ENCODE assay signal across 19 cellular contexts in genomic region chr15:65072617-65073016, GRCh38. TPM values are rescaled to one million over a fixed set of nuclear protein-coding genes. Genes with fewer than 3 reads are reported as not detected.
DNase-seq lines count a peak whose midpoint lies in the region; ATAC-seq and TF ChIP-seq lines count a peak whose summit lies in the region.
"Had no signal": no experiment of that assay in that cellular context is flagged by ENCODE, and none has a peak within 500 bp of the region (broad histone marks: within the 10 kb centered on the region; RNA-seq: fewer than 3 reads in every experiment).

No MANE protein-coding gene starts in this region.

- no peaks in the 10 kb centered on the region for H3K36me3 ChIP-seq in right atrium auricular region
- H3K36me3 ChIP-seq in esophagus muscularis mucosa = no peaks in the 10 kb centered on the region
- H3K36me3 ChIP-seq in sigmoid colon = no peaks in the 10 kb centered on the region

- 100% methylated on average over 3 of the region's 3 CpGs for WGBS in esophagus muscularis mucosa
- 91 to 92% methylated on average over 3 of the region's 3 CpGs for whole genome bisulfite sequencing in sigmoid colon, 2 donors

- peaks cover 0 to 61% of the 10 kb centered on the region in 2 donors for H3K4me1 ChIP-seq in right atrium auricular region
- peaks cover 62 to 73% (median 63%) of the 10 kb centered on the region in 4 donors for H3K4me1 ChIP-seq in esophagus muscularis mucosa
- peaks cover 0 to 64% (median 61%) of the 10 kb centered on the region in 4 donors for H3K4me1 ChIP-seq in sigmoid colon

- no peaks in the 10 kb centered on the region for H3K9me3 ChIP-seq in right atrium auricular region
- no peaks in the 10 kb centered on the region for H3K9me3 ChIP-seq in esophagus muscularis mucosa
- no peaks in the 10 kb centered on the region for H3K9me3 ChIP-seq in sigmoid colon

- H3K4me3 ChIP-seq in right atrium auricular region = no peak overlapping the region
- no peak overlapping the region for H3K4me3 ChIP-seq in esophagus muscularis mucosa
- H3K4me3 ChIP-seq in sigmoid colon = no peak overlapping the region
- H3K4me3 ChIP-seq: GM23338, K562, PC-9 had no signal

- intact Hi-C loops in left ventricle myocardium superior (cut with micrococcal nuclease) (no loop called here), esophagus muscularis mucosa (cut with DNase I) (no loop called here), sigmoid colon (cut with DNase I) (no loop called here)

- DNase-seq in right atrium auricular region (ENCODE audit: low spot score) (no peak), left ventricle myocardium superior (no peak), esophagus muscularis mucosa (ENCODE audit: extremely low spot score) (no peak), sigmoid colon (no peak), NCI-H2171 (lab: John Stamatoyannopoulos, UW) (no peak), Kasumi-1 (lab: John Stamatoyannopoulos, UW) (no peak)
- DNase-seq: C1 segment of cervical spinal cord, GF-D8, MV-4-11, NCI-H1417, NCI-H187 treated with DMSO at 0.1 percent for 48 hours, NCI-H446, NCI-H748 treated with DMSO at 0.1 percent for 48 hours, PC-9 had no signal

- H3K27ac ChIP-seq in right atrium auricular region (peak overlapping the region; percentile 91 to 98), esophagus muscularis mucosa (replicated peaks in 1 of 4) (peak overlapping the region; percentile 95 to 98 (median 96)), sigmoid colon (peak overlapping the region; percentile 83 to 96 (median 94))
- H3K27ac ChIP-seq: PC-9 had no signal

- ATAC-seq in left ventricle myocardium superior (no peak), HG03025 (IDR thresholded peaks at IDR 0.05; ENCODE audit: low FRiP score, unreplicated experiment) (no peak)
- ATAC-seq: GM23338, HCT116, K562 had no signal

- no peaks in the 10 kb centered on the region for H3K27me3 ChIP-seq in right atrium auricular region
- peaks cover 0 to 13% (median 0%) of the 10 kb centered on the region in 4 donors for H3K27me3 ChIP-seq in esophagus muscularis mucosa
- H3K27me3 ChIP-seq in sigmoid colon = peaks cover 0 to 7% (median 0%) of the 10 kb centered on the region in 3 donors

- TF ChIP-seq CTCF in right atrium auricular region (IDR thresholded peaks at IDR 0.05) (no peak), esophagus muscularis mucosa (IDR thresholded peaks at IDR 0.05) (no peak), sigmoid colon (IDR thresholded peaks at IDR 0.05) (no peak)

- TF ChIP-seq POLR2A in esophagus muscularis mucosa (IDR thresholded peaks at IDR 0.05; ENCODE audit: low read depth) = no peak
- no peak for TF ChIP-seq POLR2A in sigmoid colon (IDR thresholded peaks at IDR 0.05)

- TF ChIP-seq EP300 in esophagus muscularis mucosa (IDR thresholded peaks at IDR 0.05) = no peak
- no peak for TF ChIP-seq EP300 in sigmoid colon (IDR thresholded peaks at IDR 0.05)

RNA-seq across cellular contexts. Expression of gene KBTBD13, which starts 3.9 kb away (rescaled TPM):
- total RNA-seq in right atrium auricular region = 1 to 10 TPM; 2.6 to 4.4 TPM
- 10.6 TPM for total RNA-seq in left ventricle myocardium superior
- under 1 TPM in 1 of 4 donors, not detected in 3; 0.17 TPM for total RNA-seq in esophagus muscularis mucosa
- not detected for total RNA-seq in sigmoid colon
- under 1 TPM in 1 of 3 donors, not detected in 2; 0.03 TPM for polyA plus RNA-seq in sigmoid colon
- total RNA-seq: Daoy, GM23338, PC-9 had no signal
- polyA plus RNA-seq: GM23338 had no signal

RNA-seq across cellular contexts. Expression of gene RASL12, which starts 4.8 kb away (rescaled TPM):
- 100 to 1,000 TPM in 1 of 2 donors, 10 to 100 TPM in 1; 83.3 to 183 TPM for total RNA-seq in right atrium auricular region
- 18.9 TPM for total RNA-seq in left ventricle myocardium superior
- 100 to 1,000 TPM; 123 to 216 (median 198) TPM for total RNA-seq in esophagus muscularis mucosa
- total RNA-seq in sigmoid colon = 100 to 1,000 TPM in 1 of 4 donors, 10 to 100 TPM in 3; 29.1 to 102 (median 67.1) TPM
- 10 to 100 TPM in 1 of 3 donors, 1 to 10 TPM in 2; 1.8 to 10.2 (median 9.3) TPM for polyA plus RNA-seq in sigmoid colon
- total RNA-seq: K562, PC-9 had no signal
- polyA plus RNA-seq: K562 had no signal

RNA-seq across cellular contexts. Expression of gene SLC51B, which starts 27.4 kb away (rescaled TPM):
- total RNA-seq in right atrium auricular region (not detected), left ventricle myocardium superior (not detected), esophagus muscularis mucosa (not detected), sigmoid colon (not detected)
- 10 to 100 TPM; 76.3 to 92.5 (median 77.0) TPM for polyA plus RNA-seq in sigmoid colon
- total RNA-seq: Daoy, GM23338, K562, PC-9 had no signal
- polyA plus RNA-seq: GM23338, K562 had no signal

RNA-seq across cellular contexts. Expression of gene UBAP1L, which starts 42.4 kb away (rescaled TPM):
- total RNA-seq in right atrium auricular region = 1 to 10 TPM in 1 of 2 donors, under 1 TPM in 1; 0.48 to 1.1 TPM
- 1.3 TPM for total RNA-seq in left ventricle myocardium superior
- 1 to 10 TPM; 1.2 to 7.5 (median 2.2) TPM for total RNA-seq in esophagus muscularis mucosa
- total RNA-seq in sigmoid colon = 1 to 10 TPM; 3.5 to 5.7 (median 5.1) TPM
- 1 to 10 TPM in 1 of 3 donors, under 1 TPM in 1, not detected in 1; 0.23 to 2.0 TPM for polyA plus RNA-seq in sigmoid colon

RNA-seq across cellular contexts. Expression of gene MTFMT, which starts 43.2 kb away (rescaled TPM):
- total RNA-seq in right atrium auricular region = 10 to 100 TPM; 24.1 to 25.9 TPM
- total RNA-seq in left ventricle myocardium superior = 20.4 TPM
- total RNA-seq in esophagus muscularis mucosa = 10 to 100 TPM; 26.3 to 29.9 (median 29.4) TPM
- total RNA-seq in sigmoid colon = 10 to 100 TPM; 31.3 to 43.6 (median 37.8) TPM
- polyA plus RNA-seq in sigmoid colon = 10 to 100 TPM; 10.7 to 12.9 (median 10.8) TPM
